In genomic region chr22:29621761-29622526, GRCh38 we compare ENCODE assay signal across 9 cellular contexts. TPM values are rescaled to one million over a fixed set of nuclear protein-coding genes. Genes with fewer than 3 reads are reported as not detected.
DNase-seq lines count a peak whose midpoint lies in the region; ATAC-seq, FAIRE-seq and TF ChIP-seq lines count a peak whose summit lies in the region.
"Had no signal": no experiment of that assay in that cellular context is flagged by ENCODE, and none has a peak within 500 bp of the region (broad histone marks: within the 10 kb centered on the region; RNA-seq: fewer than 3 reads in every experiment).

No MANE protein-coding gene starts in this region.

- H3K4me1 ChIP-seq in colonic mucosa (peaks cover 15% of the 10 kb centered on the region), neutrophil (ENCODE audit: control insufficient read depth in 1 of 2, insufficient read depth in 1 of 2, low read depth in 1 of 2, low read length in 1 of 2) (peaks cover 42 to 50% of the 10 kb centered on the region in 2 experiments)

- H3K36me3 ChIP-seq in colonic mucosa (no peaks in the 10 kb centered on the region), neutrophil (no peaks in the 10 kb centered on the region)

- H3K27ac Mint-ChIP-seq in Calu3 (ENCODE audit: unreplicated experiment) = peak overlapping the region; percentile 98

- intact Hi-C loops in Calu3 (cut with micrococcal nuclease; ENCODE audit: unreplicated experiment) = no loop called here
- intact Hi-C loops in colonic mucosa (cut with DNase I) = no loop called here

- H3K9me3 ChIP-seq in colonic mucosa (no peaks in the 10 kb centered on the region), neutrophil (no peaks in the 10 kb centered on the region)

- H3K9me3 Mint-ChIP-seq in Calu3 (ENCODE audit: low read depth, unreplicated experiment) = no peaks in the 10 kb centered on the region

- H3K36me3 Mint-ChIP-seq in Calu3 (ENCODE audit: insufficient read depth, unreplicated experiment) = peaks cover 42% of the 10 kb centered on the region

- H3K27ac ChIP-seq in colonic mucosa = peak overlapping the region; percentile 25
- H3K27ac ChIP-seq in neutrophil = peak overlapping the region; percentile 83

- ATAC-seq in GM19395 (IDR thresholded peaks at IDR 0.05; ENCODE audit: unreplicated experiment) = no peak

- H3K27me3 Mint-ChIP-seq in Calu3 (ENCODE audit: unreplicated experiment) = no peaks in the 10 kb centered on the region

- TF ChIP-seq POLR2A in GM12892 (IDR thresholded peaks at IDR 0.05; ENCODE audit: low read depth, low read length) = no peak

- H3K4me3 ChIP-seq in colonic mucosa (no peak overlapping the region), neutrophil (ENCODE audit: low read depth in 1 of 2, low read length in 1 of 2) (peak overlapping the region in 1 of 2 experiments; percentile 19)

- no peak for FAIRE-seq in GM12892 (lab: Jason Lieb, UNC)

- TF ChIP-seq CTCF in Calu3 (IDR thresholded peaks at IDR 0.05; ENCODE audit: unreplicated experiment) = no peak
- TF ChIP-seq CTCF in colonic mucosa (IDR thresholded peaks at IDR 0.05) = no peak
- no peak for TF ChIP-seq CTCF in neutrophil (IDR thresholded peaks at IDR 0.05)

- peaks cover 89% of the 10 kb centered on the region for H3K4me1 Mint-ChIP-seq in Calu3 (ENCODE audit: low read depth, unreplicated experiment)

- CTCF ChIA-PET in Calu3 (lab: Charles Lee) = interaction anchor here (0.7 to 0.8 kb wide), 2 partner anchors 383 to 579 kb away, joined by 3 to 4 read pairs; no protein-coding TSS in a partner anchor

- H3K27me3 ChIP-seq in colonic mucosa (no peaks in the 10 kb centered on the region), neutrophil (no peaks in the 10 kb centered on the region)

- peak; percentile 60 for DNase-seq in Calu3
- peak; percentile 48 for DNase-seq in NCI-H2171 treated with DMSO at 0.1 percent for 48 hours (lab: John Stamatoyannopoulos, UW)
- DNase-seq in colonic mucosa = no peak
- DNase-seq in GM12892 (ENCODE audit: insufficient read length) = no peak
- DNase-seq in stimulated activated CD4-positive, alpha-beta T cell treated with anti-CD3 and anti-CD28 coated beads, Interleukin-4, amount 100 ng/mL, for 24 hours = no peak
- no peak for DNase-seq in NCI-H2029 (lab: John Stamatoyannopoulos, UW)
- DNase-seq: activated gamma-delta T cell had no signal

- H3K4me3 Mint-ChIP-seq in Calu3 (ENCODE audit: low read depth, unreplicated experiment) = peak overlapping the region; percentile 52

- no peak overlapping the region for H3K9ac ChIP-seq in colonic mucosa (ENCODE audit: low read depth in 2 of 2, low read length in 2 of 2)

- BruUV-seq in Calu3 (replicated peaks; lab: Mats Ljungman, UMichigan) = no TSS peak

RNA-seq across cellular contexts. Expression of gene NF2, which starts 18.5 kb away (rescaled TPM):
- total RNA-seq in Calu3 (2022) (117 and 132 TPM in 2 replicates), colonic mucosa (10 to 100 TPM; 33.5 to 51.0 TPM)
- 10.3 TPM for polyA plus RNA-seq in GM12892 (2012; ENCODE audit: missing spikeins)

RNA-seq across cellular contexts. Expression of gene NIPSNAP1, which starts 41.0 kb away (rescaled TPM):
- total RNA-seq in Calu3 (2022) (115 and 117 TPM in 2 replicates), colonic mucosa (10 to 100 TPM; 65.1 to 72.7 TPM)
- 86.7 TPM for polyA plus RNA-seq in GM12892 (2012; ENCODE audit: missing spikeins)

Comparison
In these comparisons a context has a peak if more than half of its experiments do, and no peak if none do; other contexts are left out.
1. DNase-seq: peak in Calu3 (single experiment) and NCI-H2171 treated with DMSO at 0.1 percent for 48 hours (single experiment); none in colonic mucosa (single experiment), GM12892 (single experiment), stimulated activated CD4-positive, alpha-beta T cell treated with anti-CD3 and anti-CD28 coated beads, Interleukin-4, amount 100 ng/mL, for 24 hours (single experiment) and NCI-H2029 (single experiment).